14 cellular contexts compared by ENCODE assay signal in the genomic region with DNA sequence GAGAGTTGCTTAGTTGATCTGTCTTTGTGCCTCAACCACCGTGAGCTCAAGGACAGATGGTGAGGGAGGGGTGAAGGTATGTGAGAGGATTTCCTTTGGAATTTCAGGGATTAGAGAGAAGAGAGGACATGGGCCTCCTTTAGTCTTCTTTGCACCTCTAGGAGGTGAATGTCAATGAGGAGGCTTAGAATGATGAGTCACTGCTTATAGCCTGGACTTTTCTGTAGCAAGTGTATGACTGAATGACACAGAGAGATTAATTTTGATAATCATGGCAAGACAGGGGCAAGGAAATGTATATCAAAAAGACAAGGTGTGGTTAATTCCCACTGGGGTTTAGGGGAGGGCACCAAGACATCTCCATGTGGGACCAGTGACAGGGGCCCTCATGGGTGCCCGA.
DNase-seq lines count a peak whose midpoint lies in the region; ATAC-seq and TF ChIP-seq lines count a peak whose summit lies in the region.
"Had no signal": no experiment of that assay in that cellular context is flagged by ENCODE, and none has a peak within 500 bp of the region (broad histone marks: within the 10 kb centered on the region; RNA-seq: fewer than 3 reads in every experiment).

No MANE protein-coding gene starts in this region.

- H3K36me3 ChIP-seq in HAP-1 (replicated peaks): no peaks in the 10 kb centered on the region

- no peaks in the 10 kb centered on the region for H3K9me3 ChIP-seq in HAP-1

- no peak overlapping the region for H3K4me3 ChIP-seq in HAP-1
- H3K4me3 ChIP-seq in retinal pigment epithelial cell (ENCODE audit: low read length): no peak overlapping the region
- H3K4me3 ChIP-seq: GM23248 had no signal

- DNase-seq in HAP-1 (ENCODE audit: low spot score in 2 of 2): peak; percentile 12 to 23
- peak; percentile 44 for DNase-seq in OCI-M1 (lab: John Stamatoyannopoulos, UW)
- peak; percentile 16 for DNase-seq in retinal pigment epithelial cell (ENCODE audit: low read depth)
- DNase-seq in KBM-7: no peak
- DNase-seq in midbrain (lab: John Stamatoyannopoulos, UW): no peak
- DNase-seq: C1 segment of cervical spinal cord, DMS 273 treated with DMSO at 0.1 percent for 48 hours, GM23248, MM.1S, NCI-H1105 treated with DMSO at 0.1 percent for 48 hours, NCI-H187, NCI-H510A treated with DMSO at 0.1 percent for 48 hours had no signal

- H3K27me3 ChIP-seq in HAP-1 (ENCODE audit: low read depth): no peaks in the 10 kb centered on the region

- no peak for TF ChIP-seq CTCF in retinal pigment epithelial cell (conservative IDR thresholded peaks at IDR 0.05; ENCODE audit: low read depth, low read length)

- peaks cover 10% of the 10 kb centered on the region for H3K4me1 ChIP-seq in HAP-1

- in situ Hi-C loops in HAP-1 (cut with MboI; ENCODE audit: low sequenced_read_pairs): no loop called here
- in situ Hi-C loops in KBM-7 (cut with MboI; ENCODE audit: low pct_unique_long_range_greater_than_20kb, low sequenced_read_pairs): no loop called here

- ATAC-seq in esophagus mucosa: peak; percentile 59
- no peak for ATAC-seq in GM18502 (IDR thresholded peaks at IDR 0.05; ENCODE audit: poor library complexity, unreplicated experiment)

Comparison
In these comparisons a context has a peak if more than half of its experiments do, and no peak if none do; other contexts are left out.
1. DNase-seq: peak in HAP-1 (2 of 2), OCI-M1 (single experiment) and retinal pigment epithelial cell (single experiment); none in KBM-7 (single experiment) and midbrain (single experiment).